Comparison of ENCODE assay signal across 33 cellular contexts in genomic region chr10:70371846-70372245, GRCh38.
"Had no signal": no experiment of that assay in that cellular context is flagged by ENCODE, and none has a peak within 500 bp of the region (broad histone marks: within the 10 kb centered on the region; RNA-seq: fewer than 3 reads in every experiment).

No MANE protein-coding gene starts in this region.

- H3K4me1 Mint-ChIP-seq: activated CD4-positive, alpha-beta T cell treated with anti-CD3 and anti-CD28 coated beads, Interleukin-2, amount 10 ng/mL, durations not matched to agents 24 days and 14 days; activated naive CD4-positive, alpha-beta T cell treated with anti-CD3 and anti-CD28 coated beads, Interleukin-2, amount 50 U/mL, for 24 hours; central memory CD8-positive, alpha-beta T cell had no signal

- H3K4me1 ChIP-seq: ascending aorta had no signal

- H3K27me3 Mint-ChIP-seq: activated CD4-positive, alpha-beta T cell treated with anti-CD3 and anti-CD28 coated beads, Interleukin-2, amount 10 ng/mL, durations not matched to agents 24 days and 14 days; activated CD8-positive, alpha-beta T cell treated with anti-CD3 and anti-CD28 coated beads for 36 hours; activated naive CD4-positive, alpha-beta T cell treated with anti-CD3 and anti-CD28 coated beads, Interleukin-2, amount 50 U/mL, for 24 hours; activated naive CD8-positive, alpha-beta T cell treated with anti-CD3 and anti-CD28 coated beads, Interleukin-2, amount 10 ng/mL, durations not matched to agents 7 days and 5 days; central memory CD8-positive, alpha-beta T cell had no signal

- H3K9me3 ChIP-seq: ascending aorta had no signal

- DNase-seq: activated CD4-positive, alpha-beta T cell treated with anti-CD3 and anti-CD28 coated beads for 1 hour; activated CD4-positive, alpha-beta T cell treated with anti-CD3 and anti-CD28 coated beads, Interleukin-2, amount 10 ng/mL, durations not matched to agents 24 days and 14 days; activated CD4-positive, alpha-beta T cell treated with anti-CD3 and anti-CD28 coated beads, Interleukin-2, amount 50 U/mL, for 4 hours; activated CD4-positive, CD25-positive, alpha-beta regulatory T cell; activated CD8-positive, alpha-beta T cell treated with anti-CD3 and anti-CD28 coated beads for 36 hours; activated gamma-delta T cell; activated naive CD4-positive, alpha-beta T cell treated with Interleukin-2 at 50 U/mL for 16 hours; activated naive CD8-positive, alpha-beta T cell treated with anti-CD3 and anti-CD28 coated beads, Interleukin-2, amount 10 ng/mL, durations not matched to agents 7 days and 5 days; activated T-cell treated with anti-CD3 and anti-CD28 coated beads, Interleukin-2, amount 50 U/mL, for 1 hour; amygdala; MM.1S; MV-4-11; NCI-H1092; NCI-H1436 treated with DMSO at 0.1 percent for 48 hours; NCI-H1694 treated with DMSO at 0.1 percent for 48 hours; NCI-H2029; NCI-H345; NCI-H524 treated with DMSO at 0.1 percent for 48 hours; NCI-H748 treated with DMSO at 0.1 percent for 48 hours; NK-92 treated with Interleukin-12 subunit alpha and Interleukin-12 subunit beta, amount 100 ng/mL, for 24 hours; PC-9; Right ventricle myocardium superior; SW 1271; T-helper 1 cell; T-helper 2 cell; T-helper 9 cell had no signal

- H3K4me3 Mint-ChIP-seq: activated CD4-positive, alpha-beta T cell treated with anti-CD3 and anti-CD28 coated beads, Interleukin-2, amount 10 ng/mL, durations not matched to agents 24 days and 14 days; activated CD8-positive, alpha-beta T cell treated with anti-CD3 and anti-CD28 coated beads for 36 hours; activated naive CD4-positive, alpha-beta T cell treated with anti-CD3 and anti-CD28 coated beads, Interleukin-2, amount 50 U/mL, for 24 hours; activated naive CD8-positive, alpha-beta T cell treated with anti-CD3 and anti-CD28 coated beads, Interleukin-2, amount 10 ng/mL, durations not matched to agents 7 days and 5 days; central memory CD8-positive, alpha-beta T cell had no signal

- H3K9me3 Mint-ChIP-seq: activated CD4-positive, alpha-beta T cell treated with anti-CD3 and anti-CD28 coated beads, Interleukin-2, amount 10 ng/mL, durations not matched to agents 24 days and 14 days; activated CD8-positive, alpha-beta T cell treated with anti-CD3 and anti-CD28 coated beads for 36 hours; activated naive CD4-positive, alpha-beta T cell treated with anti-CD3 and anti-CD28 coated beads, Interleukin-2, amount 50 U/mL, for 24 hours; activated naive CD8-positive, alpha-beta T cell treated with anti-CD3 and anti-CD28 coated beads, Interleukin-2, amount 10 ng/mL, durations not matched to agents 7 days and 5 days; activated T-helper 2 cell treated with anti-CD3 and anti-CD28 coated beads, Interferon-gamma antibody, Interleukin-2, Interleukin-4, amounts not matched to agents 10 μg/mL and 5 μg/mL and 100 μg/mL, durations not matched to agents 14 hours and 24 hours and 36 hours; central memory CD8-positive, alpha-beta T cell had no signal

- H3K4me3 ChIP-seq: ascending aorta, cardiac muscle cell, PC-9 had no signal

- H3K36me3 ChIP-seq: ascending aorta, cardiac muscle cell had no signal

- H3K27me3 ChIP-seq: ascending aorta, cardiac muscle cell had no signal

- ATAC-seq: activated CD8-positive, alpha-beta T cell treated with anti-CD3 and anti-CD28 coated beads for 36 hours had no signal

- H3K27ac ChIP-seq: ascending aorta, cardiac muscle cell, KMS-11, PC-9, VCaP had no signal
